ENCODE assay signal across 1 cellular context in genomic region chr14:95515523-95516517, GRCh38.
TF ChIP-seq lines count a peak whose summit lies in the region.

No MANE protein-coding gene starts in this region.

TF ChIP-seq in HepG2, 621 proteins besides CTCF, POLR2A, EP300 and RAD21 (continued from another document and continues in another):
- TF ChIP-seq GLMP (CRISPR knock-in tag; IDR thresholded peaks at IDR 0.05; ENCODE audit: borderline replicate concordance) (no peak), ZNF274 (CRISPR knock-in tag; IDR thresholded peaks at IDR 0.05) (no peak), NCOA2 (CRISPR knock-in tag; IDR thresholded peaks at IDR 0.05) (peak; percentile 24; the same call in 1 of the 2 replicates), ZNF768 (CRISPR knock-in tag; IDR thresholded peaks at IDR 0.05) (peak; percentile 96), ZNF724P (CRISPR knock-in tag; IDR thresholded peaks at IDR 0.05; ENCODE audit: borderline replicate concordance) (no peak), ZNF275 (CRISPR knock-in tag; IDR thresholded peaks at IDR 0.05; ENCODE audit: borderline replicate concordance) (no peak), PBX3 (CRISPR knock-in tag; IDR thresholded peaks at IDR 0.05; ENCODE audit: borderline replicate concordance) (no peak), ZNF605 (CRISPR knock-in tag; IDR thresholded peaks at IDR 0.05) (no peak), ZNF30 (CRISPR knock-in tag; IDR thresholded peaks at IDR 0.05) (0 out of 2 replicates have a peak, but pooled peaks have one; percentile 26), BCLAF1 (IDR thresholded peaks at IDR 0.05) (no peak), RXRB (CRISPR knock-in tag; IDR thresholded peaks at IDR 0.05; ENCODE audit: borderline replicate concordance) (peak; percentile 40; the same call in 1 of the 2 replicates), ADNP (CRISPR knock-in tag; IDR thresholded peaks at IDR 0.05) (no peak), ZNF235 (CRISPR knock-in tag; IDR thresholded peaks at IDR 0.05; ENCODE audit: borderline replicate concordance) (no peak), SRF (IDR thresholded peaks at IDR 0.05; ENCODE audit: low read depth, low read length) (no peak), ETV6 (CRISPR knock-in tag; conservative IDR thresholded peaks at IDR 0.05) (no peak), ZNF841 (CRISPR knock-in tag; IDR thresholded peaks at IDR 0.05; ENCODE audit: borderline replicate concordance) (no peak), ZFYVE20 (CRISPR knock-in tag; IDR thresholded peaks at IDR 0.05; ENCODE audit: borderline replicate concordance, low read depth) (no peak), U2AF1 (optimal IDR thresholded peaks at IDR 0.05; ENCODE audit: low read depth, low read length) (no peak), ZNF10 (CRISPR knock-in tag; IDR thresholded peaks at IDR 0.05; ENCODE audit: borderline replicate concordance, low read depth) (no peak), ZNF335 (CRISPR knock-in tag; IDR thresholded peaks at IDR 0.05) (no peak), ESRRA (CRISPR knock-in tag; IDR thresholded peaks at IDR 0.05; ENCODE audit: low read depth) (no peak), HMGXB4 (CRISPR knock-in tag; IDR thresholded peaks at IDR 0.05; ENCODE audit: borderline replicate concordance in 1 of 2, low read depth in 1 of 2) (peak; percentile 58 to 68; a peak in 2 of 4 replicates), ZEB1 (IDR thresholded peaks at IDR 0.05; ENCODE audit: insufficient replicate concordance, low read depth) (no peak), ZNF549 (CRISPR knock-in tag; IDR thresholded peaks at IDR 0.05) (no peak), ZNF136 (CRISPR knock-in tag; IDR thresholded peaks at IDR 0.05; ENCODE audit: low read depth) (no peak), ZNF207 (IDR thresholded peaks at IDR 0.05; ENCODE audit: borderline replicate concordance) (no peak), ZNF792 (CRISPR knock-in tag; IDR thresholded peaks at IDR 0.05) (no peak), SNAPC5 (CRISPR knock-in tag; IDR thresholded peaks at IDR 0.05; ENCODE audit: borderline replicate concordance) (no peak), ZNF318 (CRISPR knock-in tag; IDR thresholded peaks at IDR 0.05) (no peak), ZNF296 (CRISPR knock-in tag; conservative IDR thresholded peaks at IDR 0.05) (no peak), FOXA3 (CRISPR knock-in tag; IDR thresholded peaks at IDR 0.05) (no peak), HNF1B (CRISPR knock-in tag; IDR thresholded peaks at IDR 0.05) (no peak), ZNF552 (CRISPR knock-in tag; IDR thresholded peaks at IDR 0.05; ENCODE audit: borderline replicate concordance) (no peak), HDAC6 (IDR thresholded peaks at IDR 0.05; ENCODE audit: low read depth, low read length) (no peak), ZNF660 (CRISPR knock-in tag; IDR thresholded peaks at IDR 0.05; ENCODE audit: borderline replicate concordance, low read depth) (no peak), IRF1 (CRISPR knock-in tag; IDR thresholded peaks at IDR 0.05; ENCODE audit: low read depth) (no peak), ZNF572 (CRISPR knock-in tag; IDR thresholded peaks at IDR 0.05) (no peak), ZNF281 (CRISPR knock-in tag; IDR thresholded peaks at IDR 0.05; ENCODE audit: borderline replicate concordance) (no peak)
